In genomic region chr2:229629039-229629438, GRCh38 we compare ENCODE assay signal across 24 cellular contexts.
DNase-seq lines count a peak whose midpoint lies in the region; ATAC-seq, FAIRE-seq and TF ChIP-seq lines count a peak whose summit lies in the region.
"Had no signal": no experiment of that assay in that cellular context is flagged by ENCODE, and none has a peak within 500 bp of the region (broad histone marks: within the 10 kb centered on the region; RNA-seq: fewer than 3 reads in every experiment).

No MANE protein-coding gene starts in this region.

- TF ChIP-seq EP300 in A549 (IDR thresholded peaks at IDR 0.05): no peak
- no peak for TF ChIP-seq EP300 in H1 (IDR thresholded peaks at IDR 0.05; ENCODE audit: borderline replicate concordance in 1 of 2, low read depth in 2 of 2, low read length in 2 of 2)

- no peak overlapping the region for H3K4me3 Mint-ChIP-seq in activated CD4-positive, alpha-beta memory T cell treated with anti-CD3 and anti-CD28 coated beads, Interleukin-2, amount 10 ng/mL, durations not matched to agents 7 days and 5 days
- H3K4me3 Mint-ChIP-seq: B cell; CD14-positive monocyte; CD4-positive, alpha-beta memory T cell; CD4-positive, CD25-positive, alpha-beta regulatory T cell; CD8-positive, alpha-beta memory T cell had no signal

- H3K27me3 ChIP-seq in BLaER1 treated with 17β-estradiol and CSF1 and Interleukin-3, amounts not matched to agents 10 nM and 100 nM: no peaks in the 10 kb centered on the region
- H3K27me3 ChIP-seq in H1 (replicated peaks in 1 of 4; ENCODE audit: control insufficient read depth in 3 of 4, extremely low read depth in 1 of 4, insufficient read depth in 3 of 4, low read length in 3 of 4): no peaks in the 10 kb centered on the region

- H3K23me2 ChIP-seq in H1 (ENCODE audit: low read depth, low read length): no peaks in the 10 kb centered on the region

- H3K4me1 Mint-ChIP-seq in activated CD4-positive, alpha-beta memory T cell treated with anti-CD3 and anti-CD28 coated beads, Interleukin-2, amount 10 ng/mL, durations not matched to agents 7 days and 5 days: no peaks in the 10 kb centered on the region
- H3K4me1 Mint-ChIP-seq: B cell; CD14-positive monocyte; CD4-positive, alpha-beta memory T cell; CD4-positive, CD25-positive, alpha-beta regulatory T cell; CD8-positive, alpha-beta memory T cell had no signal

- DNase-seq in A549 (ENCODE audit: low read depth in 1 of 2, low spot score in 1 of 2): no peak
- DNase-seq in H1 (ENCODE audit: low read depth in 1 of 2, low spot score in 2 of 2): no peak
- DNase-seq in activated CD4-positive, alpha-beta memory T cell treated with anti-CD3 and anti-CD28 coated beads, Interleukin-2, amount 10 ng/mL, durations not matched to agents 7 days and 5 days: no peak
- no peak for DNase-seq in epidermal melanocyte (ENCODE audit: insufficient read length, low spot score)
- DNase-seq: 8988T; AML-193; CD4-positive, alpha-beta memory T cell; CD4-positive, CD25-positive, alpha-beta regulatory T cell; CD8-positive, alpha-beta memory T cell; COR-L47; DMS 273 treated with DMSO at 0.1 percent for 48 hours; DMS153; DMS53; DMS79; DND-41; EL; GDM1 had no signal

- no peak overlapping the region for H4K5ac ChIP-seq in H1 (ENCODE audit: insufficient read length, low read depth, low read length)

- no peak for TF ChIP-seq RAD21 in A549 (conservative IDR thresholded peaks at IDR 0.05 in 1 of 2, IDR thresholded peaks at IDR 0.05 in 1 of 2)
- TF ChIP-seq RAD21 in H1 (IDR thresholded peaks at IDR 0.05 in 1 of 2, conservative IDR thresholded peaks at IDR 0.05 in 1 of 2; ENCODE audit: low read depth in 2 of 2, low read length in 2 of 2): no peak

- no peaks in the 10 kb centered on the region for H3K9me3 ChIP-seq in A549
- H3K9me3 ChIP-seq in BLaER1 treated with 17β-estradiol and CSF1 and Interleukin-3, amounts not matched to agents 10 nM and 100 nM (replicated peaks in 1 of 11): peaks cover 0 to 5% (median 0%) of the 10 kb centered on the region in 11 experiments; a peak in 1 of 22 replicates
- no peaks in the 10 kb centered on the region for H3K9me3 ChIP-seq in H1 (ENCODE audit: insufficient read depth in 2 of 2, low read depth in 1 of 2, low read length in 1 of 2)

- no peaks in the 10 kb centered on the region for H3K9me3 Mint-ChIP-seq in activated CD4-positive, alpha-beta memory T cell treated with anti-CD3 and anti-CD28 coated beads, Interleukin-2, amount 10 ng/mL, durations not matched to agents 7 days and 5 days
- H3K9me3 Mint-ChIP-seq: CD4-positive, alpha-beta memory T cell; CD8-positive, alpha-beta memory T cell had no signal

- H3K36me3 ChIP-seq in BLaER1 treated with 17β-estradiol and CSF1 and Interleukin-3, amounts not matched to agents 10 nM and 100 nM: no peaks in the 10 kb centered on the region
- no peaks in the 10 kb centered on the region for H3K36me3 ChIP-seq in H1 (ENCODE audit: control insufficient read depth in 2 of 4, insufficient read depth in 4 of 4, low read length in 3 of 4)

- POLR2A ChIA-PET in A549 (lab: Yijun Ruan, JAX): no interaction called here
- POLR2A ChIA-PET in H1 (lab: Charles Lee; ENCODE audit: partially characterized antibody): no interaction called here
- POLR2A ChIA-PET in activated CD4-positive, alpha-beta memory T cell treated with anti-CD3 and anti-CD28 coated beads, Interleukin-2, amount 10 ng/mL, durations not matched to agents 7 days and 5 days (lab: Charles Lee): no interaction called here

- H3K14ac ChIP-seq in H1 (ENCODE audit: insufficient read length): no peak overlapping the region

- H3K4me1 ChIP-seq in A549 (no peaks in the 10 kb centered on the region), H1 (replicated peaks in 1 of 4; ENCODE audit: control insufficient read depth in 3 of 4, insufficient read depth in 4 of 4, low read length in 3 of 4) (peaks cover 0 to 2% (median 0%) of the 10 kb centered on the region in 4 experiments; a peak in 1 of 7 replicates)
- peaks cover 0 to 19% (median 5%) of the 10 kb centered on the region in 10 experiments; a peak in 11 of 20 replicates for H3K4me1 ChIP-seq in BLaER1 treated with 17β-estradiol and CSF1 and Interleukin-3, amounts not matched to agents 10 nM and 100 nM

- H2BK12ac ChIP-seq in H1 (ENCODE audit: low read depth, low read length): no peak overlapping the region

- H2BK20ac ChIP-seq in H1 (ENCODE audit: low read length): no peak overlapping the region

- no peak overlapping the region for H2BK15ac ChIP-seq in H1 (ENCODE audit: low read length)

- H2BK5ac ChIP-seq in H1 (ENCODE audit: low read depth, low read length): no peak overlapping the region

- H3K79me1 ChIP-seq in H1 (ENCODE audit: low read depth, low read length): no peaks in the 10 kb centered on the region

- H3K56ac ChIP-seq in H1 (replicated peaks; ENCODE audit: insufficient read length, low read depth, low read length): no peak overlapping the region

- no peak overlapping the region for H3K18ac ChIP-seq in H1 (ENCODE audit: extremely low read depth, low read length)

- H2AFZ ChIP-seq in H1 (ENCODE audit: low read length): no peak overlapping the region

- no peaks in the 10 kb centered on the region for H3K79me2 ChIP-seq in H1 (ENCODE audit: control insufficient read depth in 1 of 2, insufficient read depth in 2 of 2, low read length in 2 of 2)

- no peaks in the 10 kb centered on the region for H4K20me1 ChIP-seq in BLaER1 treated with 17β-estradiol and CSF1 and Interleukin-3, amounts not matched to agents 10 nM and 100 nM
- H4K20me1 ChIP-seq in H1 (replicated peaks in 1 of 2; ENCODE audit: control insufficient read depth in 1 of 2, insufficient read depth in 2 of 2, low read length in 2 of 2): no peaks in the 10 kb centered on the region

- no peak overlapping the region for H2BK120ac ChIP-seq in H1 (replicated peaks; ENCODE audit: low read depth, low read length)

- H3K27ac ChIP-seq in A549 (no peak overlapping the region), H1 (ENCODE audit: low read depth, low read length) (no peak overlapping the region)
- no peak overlapping the region for H3K27ac ChIP-seq in BLaER1 treated with 17β-estradiol and CSF1 and Interleukin-3, amounts not matched to agents 10 nM and 100 nM

- H3K4me3 ChIP-seq in A549 (no peak overlapping the region), H1 (ENCODE audit: extremely low read depth in 1 of 4, insufficient read depth in 2 of 4, low read depth in 3 of 4, low read length in 4 of 4) (no peak overlapping the region)
- no peak overlapping the region for H3K4me3 ChIP-seq in BLaER1 treated with 17β-estradiol and CSF1 and Interleukin-3, amounts not matched to agents 10 nM and 100 nM
- H3K4me3 ChIP-seq: GM12878 had no signal

- no peak overlapping the region for H3K4me2 ChIP-seq in A549
- H3K4me2 ChIP-seq in BLaER1 treated with 17β-estradiol and CSF1 and Interleukin-3, amounts not matched to agents 10 nM and 100 nM: peak overlapping the region in 6 of 11 experiments; percentile 12 to 69 (median 53); a peak in 10 of 22 replicates
- H3K4me2 ChIP-seq in H1 (ENCODE audit: insufficient read depth in 1 of 2, low read depth in 2 of 2, low read length in 2 of 2): no peak overlapping the region

- peak overlapping the region; percentile 27 for H3K23ac ChIP-seq in H1 (ENCODE audit: insufficient read length)

- ATAC-seq in A549: no peak
- ATAC-seq: GM12878 had no signal

- peaks cover 2% of the 10 kb centered on the region for H3K27me3 Mint-ChIP-seq in activated CD4-positive, alpha-beta memory T cell treated with anti-CD3 and anti-CD28 coated beads, Interleukin-2, amount 10 ng/mL, durations not matched to agents 7 days and 5 days

- no peak overlapping the region for H2AK5ac ChIP-seq in H1 (ENCODE audit: low read depth, low read length)

- no peak overlapping the region for H3K27ac Mint-ChIP-seq in activated CD4-positive, alpha-beta memory T cell treated with anti-CD3 and anti-CD28 coated beads, Interleukin-2, amount 10 ng/mL, durations not matched to agents 7 days and 5 days
- H3K27ac Mint-ChIP-seq: B cell; CD14-positive monocyte; CD4-positive, alpha-beta memory T cell; CD4-positive, CD25-positive, alpha-beta regulatory T cell; CD8-positive, alpha-beta memory T cell had no signal

- H3K4ac ChIP-seq in H1 (replicated peaks; ENCODE audit: insufficient read length, low read depth, low read length): no peak overlapping the region

- H4K8ac ChIP-seq in H1 (ENCODE audit: extremely low read depth, insufficient read depth, low read length): no peak overlapping the region

- FAIRE-seq in A549 (lab: Jason Lieb, UNC): no peak
- FAIRE-seq in H1 (lab: Jason Lieb, UNC): no peak
- FAIRE-seq: A204.1, GM12878, GM12892, GM18507 had no signal

- TF ChIP-seq POLR2A in A549 (IDR thresholded peaks at IDR 0.05; ENCODE audit: low read length) (no peak), H1 (IDR thresholded peaks at IDR 0.05; ENCODE audit: control extremely low read depth in 1 of 2, low read depth in 2 of 2, low read length in 2 of 2) (no peak)

- H3K9ac ChIP-seq in BLaER1 treated with 17β-estradiol and CSF1 and Interleukin-3, amounts not matched to agents 10 nM and 100 nM: no peak overlapping the region
- H3K9ac ChIP-seq in H1 (replicated peaks in 1 of 4; ENCODE audit: extremely low read depth in 1 of 4, low read depth in 3 of 4, low read length in 3 of 4): no peak overlapping the region

- no peaks in the 10 kb centered on the region for H3K36me3 Mint-ChIP-seq in activated CD4-positive, alpha-beta memory T cell treated with anti-CD3 and anti-CD28 coated beads, Interleukin-2, amount 10 ng/mL, durations not matched to agents 7 days and 5 days (ENCODE audit: low read depth)
- H3K36me3 Mint-ChIP-seq: CD14-positive monocyte; CD4-positive, alpha-beta memory T cell; CD4-positive, CD25-positive, alpha-beta regulatory T cell; CD8-positive, alpha-beta memory T cell had no signal

- CTCF ChIA-PET in A549 (lab: Yijun Ruan, JAX): interaction anchor here (1.0 to 1.4 kb wide), 3 partner anchors 20 to 42 kb away, joined by 3 to 4 read pairs (median 4); no protein-coding TSS in a partner anchor
- CTCF ChIA-PET in H1 (lab: Charles Lee; ENCODE audit: partially characterized antibody): interaction anchor here (1.3 kb wide), 1 partner anchor 39 kb away, joined by 3 read pairs; no protein-coding TSS in a partner anchor
- CTCF ChIA-PET in activated CD4-positive, alpha-beta memory T cell treated with anti-CD3 and anti-CD28 coated beads, Interleukin-2, amount 10 ng/mL, durations not matched to agents 7 days and 5 days (lab: Charles Lee): no interaction called here

- TF ChIP-seq CTCF in A549 (IDR thresholded peaks at IDR 0.05): no peak
- no peak for TF ChIP-seq CTCF in H1 (IDR thresholded peaks at IDR 0.05; ENCODE audit: control extremely low read depth in 1 of 3, insufficient read depth in 1 of 3, low read depth in 1 of 3, low read length in 3 of 3)

- H4K91ac ChIP-seq in H1 (replicated peaks; ENCODE audit: insufficient read length, low read length): no peak overlapping the region

TF ChIP-seq in A549, 52 proteins besides CTCF, POLR2A, EP300 and RAD21 (continues in another document):
- TF ChIP-seq CBX2 (IDR thresholded peaks at IDR 0.05; ENCODE audit: borderline replicate concordance, low read depth) (no peak), HOXB5 (CRISPR knock-in tag; IDR thresholded peaks at IDR 0.05) (no peak), POLR2AphosphoS2 (conservative IDR thresholded peaks at IDR 0.05; ENCODE audit: low read length) (no peak)

TF ChIP-seq in H1, 55 proteins besides CTCF, POLR2A, EP300 and RAD21 (continues in another document):
- TF ChIP-seq SUZ12 (IDR thresholded peaks at IDR 0.05; ENCODE audit: low read length) (no peak), BACH1 (IDR thresholded peaks at IDR 0.05; ENCODE audit: low read length) (no peak), TAF1 (IDR thresholded peaks at IDR 0.05; ENCODE audit: low read depth, low read length) (no peak)

Comparison
In these comparisons a context has a peak if more than half of its experiments do, and no peak if none do; other contexts are left out.
1. H3K4me2 ChIP-seq: peak in BLaER1 treated with 17β-estradiol and CSF1 and Interleukin-3, amounts not matched to agents 10 nM and 100 nM (6 of 11); none in A549 (single experiment) and H1 (0 of 2).
2. Of the 18 proteins assayed by ChIP-seq in both H1 and A549: peak only in H1: none; only in A549: MAFK; in both: none; in neither: 17.